ENCODE assay signal across 9 cellular contexts in genomic region chr17:8382880-8383142, GRCh38. TPM values are rescaled to one million over a fixed set of nuclear protein-coding genes. Genes with fewer than 3 reads are reported as not detected.
DNase-seq lines count a peak whose midpoint lies in the region; ATAC-seq and TF ChIP-seq lines count a peak whose summit lies in the region.
"Had no signal": no experiment of that assay in that cellular context is flagged by ENCODE, and none has a peak within 500 bp of the region (broad histone marks: within the 10 kb centered on the region; RNA-seq: fewer than 3 reads in every experiment).

No MANE protein-coding gene starts in this region.

- peaks cover 36% of the 10 kb centered on the region for H3K36me3 ChIP-seq in CD4-positive, CD25-positive, alpha-beta regulatory T cell (ENCODE audit: control insufficient read depth, insufficient read depth, low read length)
- peaks cover 44% of the 10 kb centered on the region for H3K36me3 ChIP-seq in KOPT-K1 (ENCODE audit: insufficient read depth, low read length)

- H3K27ac ChIP-seq in CD4-positive, CD25-positive, alpha-beta regulatory T cell (ENCODE audit: insufficient read depth, low read length, poor library complexity, severe bottlenecking) = peak overlapping the region; percentile 78
- peak overlapping the region; percentile 98 for H3K27ac ChIP-seq in KOPT-K1 (ENCODE audit: low read depth, low read length, poor library complexity, severe bottlenecking)

- peaks cover under 1% of the 10 kb centered on the region for H3K27me3 Mint-ChIP-seq in CD4-positive, CD25-positive, alpha-beta regulatory T cell
- H3K27me3 Mint-ChIP-seq in effector memory CD8-positive, alpha-beta T cell = no peaks in the 10 kb centered on the region
- H3K27me3 Mint-ChIP-seq in nephron (ENCODE audit: low read depth) = no peaks in the 10 kb centered on the region

- DNase-seq in CD4-positive, CD25-positive, alpha-beta regulatory T cell = no peak
- DNase-seq in effector memory CD8-positive, alpha-beta T cell = no peak
- no peak for DNase-seq in GM19240 (ENCODE audit: insufficient read length, low spot score)
- DNase-seq in GM03348 (ENCODE audit: low spot score) = no peak
- no peak for DNase-seq in OCI-M1 (lab: John Stamatoyannopoulos, UW)
- DNase-seq in DMS 273 (lab: John Stamatoyannopoulos, UW; ENCODE audit: unreplicated experiment) = no peak

- H3K36me3 Mint-ChIP-seq in CD4-positive, CD25-positive, alpha-beta regulatory T cell = peaks cover 26% of the 10 kb centered on the region
- peaks cover 71% of the 10 kb centered on the region for H3K36me3 Mint-ChIP-seq in effector memory CD8-positive, alpha-beta T cell (ENCODE audit: insufficient read depth)
- peaks cover 49% of the 10 kb centered on the region for H3K36me3 Mint-ChIP-seq in nephron (ENCODE audit: low read depth)

- peak overlapping the region; percentile 91 for H3K4me3 ChIP-seq in CD4-positive, CD25-positive, alpha-beta regulatory T cell (ENCODE audit: low read depth, low read length)

- no peaks in the 10 kb centered on the region for H3K9me3 ChIP-seq in CD4-positive, CD25-positive, alpha-beta regulatory T cell (ENCODE audit: control insufficient read depth in 2 of 2, low read length in 2 of 2)
- H3K9me3 ChIP-seq in KOPT-K1 (ENCODE audit: insufficient read depth, low read length, poor library complexity, severe bottlenecking) = no peaks in the 10 kb centered on the region

- H3K27ac Mint-ChIP-seq in CD4-positive, CD25-positive, alpha-beta regulatory T cell = peak overlapping the region; percentile 81 to 96 (median 95)
- peak overlapping the region; percentile 96 to 97 for H3K27ac Mint-ChIP-seq in effector memory CD8-positive, alpha-beta T cell
- H3K27ac Mint-ChIP-seq in nephron = peak overlapping the region; percentile 92 to 99 (median 98)

- H3K4me1 Mint-ChIP-seq in CD4-positive, CD25-positive, alpha-beta regulatory T cell = peaks cover 16 to 61% (median 39%) of the 10 kb centered on the region in 4 donors
- H3K4me1 Mint-ChIP-seq in effector memory CD8-positive, alpha-beta T cell (ENCODE audit: low read depth in 2 of 2) = peaks cover 46 to 53% of the 10 kb centered on the region in 2 donors
- peaks cover 41% of the 10 kb centered on the region for H3K4me1 Mint-ChIP-seq in nephron

- peaks cover 36% of the 10 kb centered on the region for H3K4me1 ChIP-seq in CD4-positive, CD25-positive, alpha-beta regulatory T cell (ENCODE audit: control insufficient read depth, insufficient read depth, low read length, poor library complexity, severe bottlenecking)

- ATAC-seq in CD4-positive, CD25-positive, alpha-beta regulatory T cell (ENCODE audit: low read depth in 2 of 2) = no peak
- ATAC-seq in effector memory CD8-positive, alpha-beta T cell (replicated peaks) = no peak

- H3K4me3 Mint-ChIP-seq in CD4-positive, CD25-positive, alpha-beta regulatory T cell = peak overlapping the region; percentile 94 to 97 (median 96)
- H3K4me3 Mint-ChIP-seq in effector memory CD8-positive, alpha-beta T cell = peak overlapping the region; percentile 97 to 98
- peak overlapping the region; percentile 96 to 98 (median 97) for H3K4me3 Mint-ChIP-seq in nephron

- no peak for TF ChIP-seq CTCF in nephron (IDR thresholded peaks at IDR 0.05; ENCODE audit: unreplicated experiment in 3 of 3)

- peaks cover 0 to 2% (median 0%) of the 10 kb centered on the region in 7 donors for H3K9me3 Mint-ChIP-seq in CD4-positive, CD25-positive, alpha-beta regulatory T cell
- no peaks in the 10 kb centered on the region for H3K9me3 Mint-ChIP-seq in effector memory CD8-positive, alpha-beta T cell
- no peaks in the 10 kb centered on the region for H3K9me3 Mint-ChIP-seq in nephron

- no peaks in the 10 kb centered on the region for H3K27me3 ChIP-seq in CD4-positive, CD25-positive, alpha-beta regulatory T cell (ENCODE audit: control insufficient read depth, insufficient read depth, low read length)

RNA-seq across cellular contexts. Expression of gene RPL26, which starts 0.2 kb away (rescaled TPM):
- total RNA-seq in CD4-positive, CD25-positive, alpha-beta regulatory T cell = 2,192 TPM
- 1,000 to 10,000 TPM; 1,483 to 1,963 (median 1,650) TPM for polyA plus RNA-seq in CD4-positive, CD25-positive, alpha-beta regulatory T cell

RNA-seq across cellular contexts. Expression of gene RNF222, which starts 14.8 kb away (rescaled TPM):
- total RNA-seq in CD4-positive, CD25-positive, alpha-beta regulatory T cell = 0.81 TPM
- polyA plus RNA-seq in CD4-positive, CD25-positive, alpha-beta regulatory T cell = under 1 TPM in 2 of 4 donors, not detected in 2; 0.19 to 0.27 TPM
- total RNA-seq: renal cortical epithelial cell had no signal

RNA-seq across cellular contexts. Expression of gene ODF4, which starts 43.2 kb away (rescaled TPM):
- not detected for total RNA-seq in CD4-positive, CD25-positive, alpha-beta regulatory T cell
- not detected for polyA plus RNA-seq in CD4-positive, CD25-positive, alpha-beta regulatory T cell
- total RNA-seq: renal cortical epithelial cell had no signal

RNA-seq across cellular contexts. Expression of gene NDEL1, which starts 52.9 kb away (rescaled TPM):
- total RNA-seq in CD4-positive, CD25-positive, alpha-beta regulatory T cell = 240 TPM
- polyA plus RNA-seq in CD4-positive, CD25-positive, alpha-beta regulatory T cell = 10 to 100 TPM; 45.6 to 63.6 (median 54.6) TPM
